Comparison of ENCODE assay signal across 14 cellular contexts in genomic region chr2:10544252-10544651, GRCh38.
DNase-seq lines count a peak whose midpoint lies in the region; ATAC-seq, FAIRE-seq and TF ChIP-seq lines count a peak whose summit lies in the region.
"Had no signal": no experiment of that assay in that cellular context is flagged by ENCODE, and none has a peak within 500 bp of the region (broad histone marks: within the 10 kb centered on the region; RNA-seq: fewer than 3 reads in every experiment).

No MANE protein-coding gene starts in this region.

- TF ChIP-seq POLR2A in GM12891 (IDR thresholded peaks at IDR 0.05; ENCODE audit: low read depth, low read length), result no peak

- no peaks in the 10 kb centered on the region for H3K9me3 ChIP-seq in PC-3 (ENCODE audit: low read length)

- CTCF ChIA-PET in PC-3 (lab: Charles Lee), result no interaction called here

- H3K4me3 Mint-ChIP-seq in activated naive CD8-positive, alpha-beta T cell treated with anti-CD3 and anti-CD28 coated beads, Interleukin-2, amount 10 ng/mL, durations not matched to agents 7 days and 5 days, result peak overlapping the region; percentile 3

- peaks cover 3% of the 10 kb centered on the region for H3K9me3 Mint-ChIP-seq in activated naive CD8-positive, alpha-beta T cell treated with anti-CD3 and anti-CD28 coated beads, Interleukin-2, amount 10 ng/mL, durations not matched to agents 7 days and 5 days

- H2AFZ ChIP-seq in PC-3 (ENCODE audit: low read length), result no peak overlapping the region

- POLR2A ChIA-PET in PC-3 (lab: Charles Lee; ENCODE audit: unreplicated experiment), result no interaction called here
- POLR2A ChIA-PET in activated naive CD8-positive, alpha-beta T cell treated with anti-CD3 and anti-CD28 coated beads, Interleukin-2, amount 10 ng/mL, durations not matched to agents 7 days and 5 days (lab: Charles Lee), result interaction anchor here (0.6 to 1.2 kb wide), 2 partner anchors 8 to 40 kb away, joined by 3 read pairs; no protein-coding TSS in a partner anchor

- H3K4me3 ChIP-seq in PC-3 (ENCODE audit: low read length), result no peak overlapping the region
- H3K4me3 ChIP-seq: GM12878 had no signal

- H3K27ac ChIP-seq in PC-3 (ENCODE audit: low read length), result peak overlapping the region; percentile 34

- peaks cover 22% of the 10 kb centered on the region for H3K4me1 Mint-ChIP-seq in activated naive CD8-positive, alpha-beta T cell treated with anti-CD3 and anti-CD28 coated beads, Interleukin-2, amount 10 ng/mL, durations not matched to agents 7 days and 5 days

- DNase-seq in SIG-M5 treated with dmso at 0.1 percent for 504 hours (lab: John Stamatoyannopoulos, UW; ENCODE audit: unreplicated experiment), result peak; percentile 66
- no peak for DNase-seq in SIG-M5 (lab: John Stamatoyannopoulos, UW)
- no peak for DNase-seq in PC-3
- peak; percentile 47 for DNase-seq in activated naive CD8-positive, alpha-beta T cell treated with anti-CD3 and anti-CD28 coated beads, Interleukin-2, amount 10 ng/mL, durations not matched to agents 7 days and 5 days
- DNase-seq in stimulated activated CD8-positive, alpha-beta memory T cell treated with anti-CD3 and anti-CD28 coated beads, Interleukin-15, amount 100 ng/mL, for 48 hours (ENCODE audit: low read depth in 2 of 2), result peak; percentile 14 to 27
- DNase-seq in GM12891 (ENCODE audit: insufficient read length, low spot score), result no peak
- DNase-seq in stimulated activated CD4-positive, alpha-beta T cell treated with anti-CD3 and anti-CD28 coated beads, Interleukin-4, amount 100 ng/mL, for 1 hour, result no peak
- no peak for DNase-seq in NCI-H1436 treated with DMSO at 0.1 percent for 48 hours (lab: John Stamatoyannopoulos, UW)
- DNase-seq: 8988T, HCEC 1CT, NCI-H2171 had no signal

- TF ChIP-seq CTCF in PC-3 (conservative IDR thresholded peaks at IDR 0.05; ENCODE audit: low read depth, low read length), result no peak

- no peaks in the 10 kb centered on the region for H3K9me2 ChIP-seq in PC-3 (replicated peaks; ENCODE audit: low read length)

- peaks cover 3% of the 10 kb centered on the region for H3F3A ChIP-seq in PC-3 (ENCODE audit: low read length, unreplicated experiment)

- no peaks in the 10 kb centered on the region for H3K36me3 Mint-ChIP-seq in activated naive CD8-positive, alpha-beta T cell treated with anti-CD3 and anti-CD28 coated beads, Interleukin-2, amount 10 ng/mL, durations not matched to agents 7 days and 5 days
- H3K36me3 Mint-ChIP-seq: IgD-negative memory B cell had no signal

- BruUV-seq in PC-3 (replicated peaks; lab: Mats Ljungman, UMichigan), result no TSS peak

- no peaks in the 10 kb centered on the region for H4K20me1 ChIP-seq in PC-3 (ENCODE audit: low read length)

- intact Hi-C loops in PC-3 (cut with micrococcal nuclease), result no loop called here

- no peaks in the 10 kb centered on the region for H3K27me3 ChIP-seq in PC-3 (ENCODE audit: low read length)

- no peaks in the 10 kb centered on the region for H3K36me3 ChIP-seq in PC-3 (ENCODE audit: low read depth, low read length)

- H3K27ac Mint-ChIP-seq in activated naive CD8-positive, alpha-beta T cell treated with anti-CD3 and anti-CD28 coated beads, Interleukin-2, amount 10 ng/mL, durations not matched to agents 7 days and 5 days, result no peak overlapping the region
- H3K27ac Mint-ChIP-seq: IgD-negative memory B cell had no signal

- no peak for FAIRE-seq in GM12891 (lab: Jason Lieb, UNC)
- FAIRE-seq: colon, GM12878 had no signal

- no peaks in the 10 kb centered on the region for H3K79me2 ChIP-seq in PC-3 (ENCODE audit: low read length)

- peaks cover 30% of the 10 kb centered on the region for H3K4me1 ChIP-seq in PC-3 (ENCODE audit: insufficient read depth, low read length)

- peaks cover 48% of the 10 kb centered on the region for H3K27me3 Mint-ChIP-seq in activated naive CD8-positive, alpha-beta T cell treated with anti-CD3 and anti-CD28 coated beads, Interleukin-2, amount 10 ng/mL, durations not matched to agents 7 days and 5 days

- H3K9ac ChIP-seq in PC-3 (ENCODE audit: low read length), result no peak overlapping the region

- H3K4me2 ChIP-seq in PC-3 (ENCODE audit: low read length), result no peak overlapping the region; the same call in 1 of the 2 replicates

- ATAC-seq in PC-3, result no peak
- peak; percentile 86 for ATAC-seq in activated naive CD8-positive, alpha-beta T cell treated with anti-CD3 and anti-CD28 coated beads, Interleukin-2, amount 10 ng/mL, durations not matched to agents 7 days and 5 days (ENCODE audit: low read depth)
- ATAC-seq: GM12878 had no signal

TF ChIP-seq in GM12891, 5 proteins besides CTCF, POLR2A, EP300 and RAD21:
- no peak for TF ChIP-seq POLR2AphosphoS5 (IDR thresholded peaks at IDR 0.05; ENCODE audit: low read depth, low read length)
- TF ChIP-seq SPI1 (IDR thresholded peaks at IDR 0.05; ENCODE audit: low read depth, low read length), result no peak
- TF ChIP-seq TAF1 (IDR thresholded peaks at IDR 0.05; ENCODE audit: low read depth, low read length), result no peak
- TF ChIP-seq PAX5 (IDR thresholded peaks at IDR 0.05; ENCODE audit: insufficient read depth, low read length, severe bottlenecking), result no peak
- no peak for TF ChIP-seq POU2F2 (IDR thresholded peaks at IDR 0.05; ENCODE audit: low read depth, low read length)
TF ChIP-seq in GM12891: peak in this region for 0.

Comparison
In these comparisons a context has a peak if more than half of its experiments do, and no peak if none do; other contexts are left out.
1. DNase-seq: peak in SIG-M5 treated with dmso at 0.1 percent for 504 hours (single experiment), activated naive CD8-positive, alpha-beta T cell treated with anti-CD3 and anti-CD28 coated beads, Interleukin-2, amount 10 ng/mL, durations not matched to agents 7 days and 5 days (single experiment) and stimulated activated CD8-positive, alpha-beta memory T cell treated with anti-CD3 and anti-CD28 coated beads, Interleukin-15, amount 100 ng/mL, for 48 hours (2 of 2); none in SIG-M5 (single experiment), PC-3 (single experiment), GM12891 (single experiment), stimulated activated CD4-positive, alpha-beta T cell treated with anti-CD3 and anti-CD28 coated beads, Interleukin-4, amount 100 ng/mL, for 1 hour (single experiment) and NCI-H1436 treated with DMSO at 0.1 percent for 48 hours (single experiment).